10 cellular contexts compared by ENCODE assay signal in genomic region chr7:121605297-121605640, GRCh38.
A peak's percentile ranks its signal among the peaks of the same experiment; 100 is the strongest.
DNase-seq lines count a peak whose midpoint lies in the region; ATAC-seq, FAIRE-seq and TF ChIP-seq lines count a peak whose summit lies in the region.
"Had no signal": no experiment of that assay in that cellular context is flagged by ENCODE, and none has a peak within 500 bp of the region (broad histone marks: within the 10 kb centered on the region; RNA-seq: fewer than 3 reads in every experiment).

No MANE protein-coding gene starts in this region.

- CTCF ChIA-PET in GM12878 (lab: Yijun Ruan, JAX), result interaction anchor here (0.5 to 2.3 kb wide), 3 partner anchors 9 to 1059 kb away, joined by 3 to 24 read pairs (median 3); no protein-coding TSS in a partner anchor

- intact Hi-C loops in GM12878 (cut with micrococcal nuclease; ENCODE audit: unreplicated experiment), result no loop called here

- no peaks in the 10 kb centered on the region for H3K27me3 ChIP-seq in GM12878 (replicated peaks in 1 of 2; ENCODE audit: control insufficient read depth in 2 of 2, insufficient read depth in 2 of 2, low read length in 1 of 2)
- H3K27me3 ChIP-seq in mesendoderm (ENCODE audit: insufficient read depth, low read length, poor library complexity), result no peaks in the 10 kb centered on the region

- no peaks in the 10 kb centered on the region for H4K20me1 ChIP-seq in GM12878 (ENCODE audit: control insufficient read depth, insufficient read depth)

- H3K36me3 ChIP-seq in GM12878 (ENCODE audit: control insufficient read depth in 2 of 2, insufficient read depth in 2 of 2, low read length in 1 of 2) (no peaks in the 10 kb centered on the region), mesendoderm (ENCODE audit: control insufficient read depth, insufficient read depth, low read length) (no peaks in the 10 kb centered on the region)

- no peak overlapping the region for H2BK15ac ChIP-seq in mesendoderm (replicated peaks; ENCODE audit: low read depth)

- POLR2A ChIA-PET in GM12878 (lab: Charles Lee), result no interaction called here

- TF ChIP-seq POLR2A in GM12878 (IDR thresholded peaks at IDR 0.05; ENCODE audit: low read depth, low read length), result no peak

- no peak overlapping the region for H2AK5ac ChIP-seq in mesendoderm (ENCODE audit: low read length)

- H2AFZ ChIP-seq in GM12878 (ENCODE audit: control insufficient read depth, low read depth, low read length), result no peak overlapping the region

- FAIRE-seq in D721Med (lab: Jason Lieb, UNC), result no peak
- no peak for FAIRE-seq in GM12878 (lab: Jason Lieb, UNC)

- peaks cover 2% of the 10 kb centered on the region; the same call in 2 of the 3 replicates for H3K9me3 ChIP-seq in GM12878 (replicated peaks; ENCODE audit: control insufficient read depth, insufficient read depth, low read length)

- H3K4me3 ChIP-seq in GM12878 (no peak overlapping the region), mesendoderm (ENCODE audit: low read length) (no peak overlapping the region)

- no TSS peak for BruUV-seq in GM12878 (replicated peaks; lab: Mats Ljungman, UMichigan)

- peak overlapping the region; percentile 56 for H2BK5ac ChIP-seq in mesendoderm (ENCODE audit: low read length)

- H3K4me1 ChIP-seq in GM12878 (ENCODE audit: control insufficient read depth, insufficient read depth, low read length) (no peaks in the 10 kb centered on the region), mesendoderm (ENCODE audit: control insufficient read depth, low read depth, low read length) (peaks cover 1% of the 10 kb centered on the region)

- in situ Hi-C loops in GM12878 (cut with MboI), result no loop called here

- RAD21 ChIA-PET in GM12878 (lab: Charles Lee; ENCODE audit: unreplicated experiment), result interaction anchor here (0.7 to 1.2 kb wide), 3 partner anchors 14 to 488 kb away, joined by 3 to 4 read pairs (median 3); no protein-coding TSS in a partner anchor

- H4K8ac ChIP-seq in mesendoderm (ENCODE audit: low read depth, low read length), result no peak overlapping the region

- no peak overlapping the region for H3K27ac ChIP-seq in GM12878 (ENCODE audit: control insufficient read depth, insufficient read depth)
- no peak overlapping the region for H3K27ac ChIP-seq in mesendoderm (ENCODE audit: low read depth, low read length)

- H3K4me2 ChIP-seq in GM12878 (ENCODE audit: control insufficient read depth, insufficient read depth) (no peak overlapping the region), mesendoderm (ENCODE audit: low read length) (no peak overlapping the region)

- DNase-seq in D721Med (ENCODE audit: insufficient read length, low spot score), result no peak
- peak; percentile 38 for DNase-seq in NCI-H1436 (lab: John Stamatoyannopoulos, UW)
- DNase-seq in GM12878 (ENCODE audit: low read depth, low spot score), result no peak
- no peak for DNase-seq in mesendoderm
- no peak for DNase-seq in NCI-H187 treated with DMSO at 0.1 percent for 48 hours (lab: John Stamatoyannopoulos, UW)
- no peak for DNase-seq in effector CD8-positive, alpha-beta T cell (lab: John Stamatoyannopoulos, UW)
- DNase-seq in CD1c-positive myeloid dendritic cell (ENCODE audit: extremely low spot score), result no peak
- DNase-seq: activated CD8-positive, alpha-beta memory T cell treated with anti-CD3 and anti-CD28 coated beads, Interleukin-2, amount 10 ng/mL, durations not matched to agents 7 days and 5 days; GDM1 had no signal

- no peaks in the 10 kb centered on the region for H3K79me1 ChIP-seq in mesendoderm (ENCODE audit: low read length)

- no peak overlapping the region for H4K5ac ChIP-seq in mesendoderm (ENCODE audit: low read length)

- no peak overlapping the region for H3K23ac ChIP-seq in mesendoderm (ENCODE audit: low read length)

- TF ChIP-seq EP300 in GM12878 (IDR thresholded peaks at IDR 0.05; ENCODE audit: borderline replicate concordance in 1 of 2, control insufficient read depth in 1 of 2, low read depth in 2 of 2, low read length in 2 of 2), result no peak

- H2BK120ac ChIP-seq in mesendoderm (ENCODE audit: low read depth, low read length), result no peak overlapping the region

- H3K4ac ChIP-seq in mesendoderm (ENCODE audit: low read depth, low read length), result no peak overlapping the region

- SMC1A ChIA-PET in GM12878 (lab: Charles Lee; ENCODE audit: uncharacterized antibody, unreplicated experiment), result interaction anchor here (0.9 to 1.1 kb wide), 4 partner anchors 9 to 471 kb away, joined by 3 to 5 read pairs (median 4); no protein-coding TSS in a partner anchor

- ATAC-seq in GM12878 (peak; percentile 57), HG02885 (IDR thresholded peaks at IDR 0.05; ENCODE audit: poor library complexity, unreplicated experiment) (no peak)
- ATAC-seq: activated CD8-positive, alpha-beta memory T cell treated with anti-CD3 and anti-CD28 coated beads, Interleukin-2, amount 10 ng/mL, durations not matched to agents 7 days and 5 days had no signal

- no peak overlapping the region for H3K18ac ChIP-seq in mesendoderm (ENCODE audit: low read length)

- H3K9ac ChIP-seq in GM12878 (ENCODE audit: control insufficient read depth, insufficient read depth, low read length) (no peak overlapping the region), mesendoderm (ENCODE audit: low read length) (no peak overlapping the region)

- 8% methylated on average over 3 of the region's 3 CpGs for WGBS in GM12878 (ENCODE audit: insufficient coverage, insufficient replicate concordance, low lambda C conversion rate, missing lambda C conversion rate)
- WGBS in mesendoderm (ENCODE audit: extremely low coverage, insufficient coverage, low lambda C conversion rate), result no CpG with 5 or more reads among the region's 3 CpGs

- no peak for TF ChIP-seq RAD21 in GM12878 (IDR thresholded peaks at IDR 0.05; ENCODE audit: insufficient read depth, low read depth, low read length)

- TF ChIP-seq CTCF in D721Med (IDR thresholded peaks at IDR 0.05; ENCODE audit: insufficient read depth, missing control alignments), result peak; percentile 32
- TF ChIP-seq CTCF in GM12878 (IDR thresholded peaks at IDR 0.05 in 2 of 3, conservative IDR thresholded peaks at IDR 0.05 in 1 of 3; ENCODE audit: control insufficient read depth in 2 of 3, extremely low read depth in 1 of 3, insufficient read depth in 1 of 3, low read depth in 3 of 3, low read length in 3 of 3), result peak in 1 of 3 experiments; percentile 24; a peak in 1 of 6 replicates

- no peaks in the 10 kb centered on the region for H3K79me2 ChIP-seq in GM12878 (ENCODE audit: control insufficient read depth, insufficient read depth, low read length)
- no peaks in the 10 kb centered on the region for H3K79me2 ChIP-seq in mesendoderm (ENCODE audit: control insufficient read depth, insufficient read depth, low read length)

- peak overlapping the region; percentile 1 for H3K56ac ChIP-seq in mesendoderm (ENCODE audit: low read length)

TF ChIP-seq in GM12878, 131 proteins besides CTCF, POLR2A, EP300 and RAD21 (continues in another document):
- TF ChIP-seq ZNF592 (IDR thresholded peaks at IDR 0.05) (no peak), NR2C2 (IDR thresholded peaks at IDR 0.05; ENCODE audit: borderline replicate concordance, control insufficient read depth, insufficient read length, low read depth) (no peak)
- TF ChIP-seq, protein P1, sequence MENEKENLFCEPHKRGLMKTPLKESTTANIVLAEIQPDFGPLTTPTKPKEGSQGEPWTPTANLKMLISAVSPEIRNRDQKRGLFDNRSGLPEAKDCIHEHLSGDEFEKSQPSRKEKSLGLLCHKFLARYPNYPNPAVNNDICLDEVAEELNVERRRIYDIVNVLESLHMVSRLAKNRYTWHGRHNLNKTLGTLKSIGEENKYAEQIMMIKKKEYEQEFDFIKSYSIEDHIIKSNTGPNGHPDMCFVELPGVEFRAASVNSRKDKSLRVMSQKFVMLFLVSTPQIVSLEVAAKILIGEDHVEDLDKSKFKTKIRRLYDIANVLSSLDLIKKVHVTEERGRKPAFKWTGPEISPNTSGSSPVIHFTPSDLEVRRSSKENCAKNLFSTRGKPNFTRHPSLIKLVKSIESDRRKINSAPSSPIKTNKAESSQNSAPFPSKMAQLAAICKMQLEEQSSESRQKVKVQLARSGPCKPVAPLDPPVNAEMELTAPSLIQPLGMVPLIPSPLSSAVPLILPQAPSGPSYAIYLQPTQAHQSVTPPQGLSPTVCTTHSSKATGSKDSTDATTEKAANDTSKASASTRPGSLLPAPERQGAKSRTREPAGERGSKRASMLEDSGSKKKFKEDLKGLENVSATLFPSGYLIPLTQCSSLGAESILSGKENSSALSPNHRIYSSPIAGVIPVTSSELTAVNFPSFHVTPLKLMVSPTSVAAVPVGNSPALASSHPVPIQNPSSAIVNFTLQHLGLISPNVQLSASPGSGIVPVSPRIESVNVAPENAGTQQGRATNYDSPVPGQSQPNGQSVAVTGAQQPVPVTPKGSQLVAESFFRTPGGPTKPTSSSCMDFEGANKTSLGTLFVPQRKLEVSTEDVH (IDR thresholded peaks at IDR 0.05; ENCODE audit: low read depth, partially characterized antibody), result no peak
